8 cellular contexts compared by ENCODE assay signal in genomic region chr1:155078496-155079209, GRCh38. TPM values are rescaled to one million over a fixed set of nuclear protein-coding genes. Genes with fewer than 3 reads are reported as not detected.
DNase-seq lines count a peak whose midpoint lies in the region; ATAC-seq and TF ChIP-seq lines count a peak whose summit lies in the region.

TSS of gene EFNA3 (plus strand) at chr1:155078837. CDS start at chr1:155078942, 105 bp downstream.

- no peaks in the 10 kb centered on the region for H3K36me3 ChIP-seq in left lung

- no peak within 1 kb of the TSS for H3K27ac Mint-ChIP-seq in chondrocyte (ENCODE audit: unreplicated experiment)

- ATAC-seq in left lung (peak; percentile 86), HG03108 (IDR thresholded peaks at IDR 0.05; ENCODE audit: unreplicated experiment) (no peak), HG02588 (IDR thresholded peaks at IDR 0.05; ENCODE audit: unreplicated experiment) (no peak)

- DNase-seq in GM04504 (ENCODE audit: low read depth), result peak; percentile 14
- peak; percentile 38 for DNase-seq in M059J (ENCODE audit: low read depth)
- DNase-seq in chondrocyte (ENCODE audit: low spot score), result peak; percentile 92
- peak; percentile 67 to 93 for DNase-seq in left lung
- peak; percentile 69 for DNase-seq in stimulated activated CD4-positive, alpha-beta T cell treated with anti-CD3 and anti-CD28 coated beads, Interleukin-4, amount 100 ng/mL, for 1 hour

- peaks cover 34 to 52% of the 10 kb centered on the region in 2 donors for H3K4me1 ChIP-seq in left lung

- peaks cover 5% of the 10 kb centered on the region for H3K36me3 Mint-ChIP-seq in chondrocyte (ENCODE audit: low read depth)

- peaks cover 25% of the 10 kb centered on the region for H3K4me1 Mint-ChIP-seq in chondrocyte (ENCODE audit: low read depth)

- H3K27me3 ChIP-seq in left lung, result peaks cover 46 to 59% of the 10 kb centered on the region in 2 donors

- no peaks in the 10 kb centered on the region for H3K9me3 ChIP-seq in left lung

- H3K4me3 Mint-ChIP-seq in chondrocyte (ENCODE audit: unreplicated experiment), result peak within 1 kb of the TSS; percentile 66

- TF ChIP-seq CTCF in WI38 (IDR thresholded peaks at IDR 0.05; ENCODE audit: low read depth, low read length) (no peak), chondrocyte (IDR thresholded peaks at IDR 0.05) (no peak), left lung (IDR thresholded peaks at IDR 0.05) (no peak)

- intact Hi-C loops in left lung (cut with DNase I), result no loop called here

- H3K9me3 Mint-ChIP-seq in chondrocyte (ENCODE audit: low read depth), result no peaks in the 10 kb centered on the region

- peaks cover 22% of the 10 kb centered on the region for H3K27me3 Mint-ChIP-seq in chondrocyte (ENCODE audit: low read depth)

- H3K4me3 ChIP-seq in WI38 (ENCODE audit: low read depth, low read length) (peak within 1 kb of the TSS; percentile 31), left lung (peak within 1 kb of the TSS; percentile 15 to 32)

- no peak within 1 kb of the TSS for H3K27ac ChIP-seq in left lung

RNA-seq across cellular contexts. Expression of gene EFNA3, which starts in this region (rescaled TPM):
- total RNA-seq in M059J (2014; rRNA removed; shearing (Covaris generic)), result 0.59 and 2.9 TPM in 2 replicates
- total RNA-seq in chondrocyte (4.3 to 5.5 TPM (median 4.5 TPM) in 3 replicates), left lung (1 to 10 TPM; 1.1 to 2.0 TPM)

Comparison
In these comparisons a context has a peak if more than half of its experiments do, and no peak if none do; other contexts are left out.
1. DNase-seq: peak in every context shown above with its lines; median percentile 92 in chondrocyte; 80 in left lung; 69 in stimulated activated CD4-positive, alpha-beta T cell treated with anti-CD3 and anti-CD28 coated beads, Interleukin-4, amount 100 ng/mL, for 1 hour; 38 in M059J; 14 in GM04504.